8 cellular contexts compared by ENCODE assay signal in genomic region chr10:24723788-24724380, GRCh38. TPM values are rescaled to one million over a fixed set of nuclear protein-coding genes. Genes with fewer than 3 reads are reported as not detected.
A peak's percentile ranks its signal among the peaks of the same experiment; 100 is the strongest.
DNase-seq lines count a peak whose midpoint lies in the region; FAIRE-seq and TF ChIP-seq lines count a peak whose summit lies in the region.

Gene ARHGAP21, minus strand, starts transcription at chr10:24723887. Its CDS starts 1,988 bp downstream, at chr10:24721899.

- peak within 1 kb of the TSS; percentile 78 for H3K4me3 ChIP-seq in HFF-Myc (replicated peaks; ENCODE audit: low read depth, low read length)
- peak within 1 kb of the TSS; percentile 67 to 96 (median 84) for H3K4me3 ChIP-seq in H1 (ENCODE audit: extremely low read depth in 1 of 4, insufficient read depth in 2 of 4, low read depth in 3 of 4, low read length in 4 of 4)

- no peak within 1 kb of the TSS for H2BK20ac ChIP-seq in H1 (ENCODE audit: low read length)

- H3K27ac ChIP-seq in H1 (ENCODE audit: low read depth, low read length): peak within 1 kb of the TSS; percentile 63; the same call in 1 of the 2 replicates

- H3K4ac ChIP-seq in H1 (replicated peaks; ENCODE audit: insufficient read length, low read depth, low read length): peak within 1 kb of the TSS; percentile 38

- H4K20me1 ChIP-seq in H1 (replicated peaks in 1 of 2; ENCODE audit: control insufficient read depth in 1 of 2, insufficient read depth in 2 of 2, low read length in 2 of 2): peaks cover 4% of the 10 kb centered on the region in 2 experiments

- no peak for TF ChIP-seq CTCF in HFF-Myc (IDR thresholded peaks at IDR 0.05; ENCODE audit: low read depth, low read length, missing control alignments)
- peak in 1 of 3 experiments; percentile 6; a peak in 1 of 4 replicates for TF ChIP-seq CTCF in H1 (IDR thresholded peaks at IDR 0.05; ENCODE audit: control extremely low read depth in 1 of 3, insufficient read depth in 1 of 3, low read depth in 1 of 3, low read length in 3 of 3)

- no peak for FAIRE-seq in H1 (lab: Jason Lieb, UNC)

- no peak for TF ChIP-seq RAD21 in H1 (IDR thresholded peaks at IDR 0.05 in 1 of 2, conservative IDR thresholded peaks at IDR 0.05 in 1 of 2; ENCODE audit: low read depth in 2 of 2, low read length in 2 of 2)

- H2BK15ac ChIP-seq in H1 (ENCODE audit: low read length): 0 out of 2 replicates have a peak within 1 kb of the TSS, but pooled peaks have one; percentile 29

- H2BK12ac ChIP-seq in H1 (ENCODE audit: low read depth, low read length): 0 out of 2 replicates have a peak within 1 kb of the TSS, but pooled peaks have one; percentile 18

- H3K56ac ChIP-seq in H1 (replicated peaks; ENCODE audit: insufficient read length, low read depth, low read length): peak within 1 kb of the TSS; percentile 79

- peak within 1 kb of the TSS; percentile 72 for H4K5ac ChIP-seq in H1 (ENCODE audit: insufficient read length, low read depth, low read length)

- no peaks in the 10 kb centered on the region for H3K36me3 ChIP-seq in H1 (ENCODE audit: control insufficient read depth in 2 of 4, insufficient read depth in 4 of 4, low read length in 3 of 4)

- no peaks in the 10 kb centered on the region for H3K79me1 ChIP-seq in H1 (ENCODE audit: low read depth, low read length)

- H3K14ac ChIP-seq in H1 (ENCODE audit: insufficient read length): peak within 1 kb of the TSS; percentile 21

- H2BK5ac ChIP-seq in H1 (ENCODE audit: low read depth, low read length): 0 out of 2 replicates have a peak within 1 kb of the TSS, but pooled peaks have one; percentile 7

- peaks cover 0 to 16% (median 12%) of the 10 kb centered on the region in 4 experiments; a peak in 5 of 7 replicates for H3K27me3 ChIP-seq in H1 (replicated peaks in 1 of 4; ENCODE audit: control insufficient read depth in 3 of 4, extremely low read depth in 1 of 4, insufficient read depth in 3 of 4, low read length in 3 of 4)

- peak within 1 kb of the TSS; percentile 90 for H3K27ac Mint-ChIP-seq in activated CD4-positive, alpha-beta memory T cell treated with anti-CD3 and anti-CD28 coated beads, Interleukin-2, amount 10 ng/mL, durations not matched to agents 7 days and 5 days

- H4K91ac ChIP-seq in H1 (replicated peaks; ENCODE audit: insufficient read length, low read length): peak within 1 kb of the TSS; percentile 15

- CTCF ChIA-PET in activated CD4-positive, alpha-beta memory T cell treated with anti-CD3 and anti-CD28 coated beads, Interleukin-2, amount 10 ng/mL, durations not matched to agents 7 days and 5 days (lab: Charles Lee): interaction anchor here (0.7 to 2.5 kb wide), 3 partner anchors 17 to 164 kb away, joined by 3 to 11 read pairs (median 4); no protein-coding TSS in a partner anchor
- CTCF ChIA-PET in H1 (lab: Charles Lee; ENCODE audit: partially characterized antibody): interaction anchor here (0.6 to 1.2 kb wide), 3 partner anchors 76 to 536 kb away, joined by 3 read pairs; no protein-coding TSS in a partner anchor

- H3K9me3 Mint-ChIP-seq in activated CD4-positive, alpha-beta memory T cell treated with anti-CD3 and anti-CD28 coated beads, Interleukin-2, amount 10 ng/mL, durations not matched to agents 7 days and 5 days: no peaks in the 10 kb centered on the region

- peak within 1 kb of the TSS; percentile 87 for H2BK120ac ChIP-seq in H1 (replicated peaks; ENCODE audit: low read depth, low read length)

- H2AK5ac ChIP-seq in H1 (ENCODE audit: low read depth, low read length): no peak within 1 kb of the TSS

- H3K4me1 ChIP-seq in H1 (replicated peaks in 1 of 4; ENCODE audit: control insufficient read depth in 3 of 4, insufficient read depth in 4 of 4, low read length in 3 of 4): peaks cover 4 to 16% (median 10%) of the 10 kb centered on the region in 4 experiments

- H3K4me1 Mint-ChIP-seq in activated CD4-positive, alpha-beta memory T cell treated with anti-CD3 and anti-CD28 coated beads, Interleukin-2, amount 10 ng/mL, durations not matched to agents 7 days and 5 days: peaks cover 31% of the 10 kb centered on the region

- H3K9ac ChIP-seq in H1 (replicated peaks in 1 of 4; ENCODE audit: extremely low read depth in 1 of 4, low read depth in 3 of 4, low read length in 3 of 4): peak within 1 kb of the TSS; percentile 62 to 92 (median 72)

- peaks cover 22% of the 10 kb centered on the region for H3K36me3 Mint-ChIP-seq in activated CD4-positive, alpha-beta memory T cell treated with anti-CD3 and anti-CD28 coated beads, Interleukin-2, amount 10 ng/mL, durations not matched to agents 7 days and 5 days (ENCODE audit: low read depth)

- H2AFZ ChIP-seq in H1 (ENCODE audit: low read length): no peak within 1 kb of the TSS

- WGBS in H1 (ENCODE audit: extremely low coverage in 1 of 2, insufficient coverage in 1 of 2, insufficient read length in 1 of 2, insufficient replicate concordance in 2 of 2, low coverage in 1 of 2, low lambda C conversion rate in 2 of 2, missing lambda C conversion rate in 1 of 2), 2 experiments: 0% methylated on average over 25 of the region's 46 CpGs; no CpG with 5 or more reads in 1 of the 2 experiments

- peak within 1 kb of the TSS; percentile 93 for H3K4me3 Mint-ChIP-seq in activated CD4-positive, alpha-beta memory T cell treated with anti-CD3 and anti-CD28 coated beads, Interleukin-2, amount 10 ng/mL, durations not matched to agents 7 days and 5 days

- no peaks in the 10 kb centered on the region for H3K9me3 ChIP-seq in H1 (ENCODE audit: insufficient read depth in 2 of 2, low read depth in 1 of 2, low read length in 1 of 2)

- no peaks in the 10 kb centered on the region for H3K27me3 Mint-ChIP-seq in activated CD4-positive, alpha-beta memory T cell treated with anti-CD3 and anti-CD28 coated beads, Interleukin-2, amount 10 ng/mL, durations not matched to agents 7 days and 5 days

- TF ChIP-seq POLR2A in H1 (IDR thresholded peaks at IDR 0.05; ENCODE audit: control extremely low read depth in 1 of 2, low read depth in 2 of 2, low read length in 2 of 2): no peak

- no peak within 1 kb of the TSS for H3K23ac ChIP-seq in H1 (ENCODE audit: insufficient read length)

- peak within 1 kb of the TSS; percentile 88 for H4K8ac ChIP-seq in H1 (ENCODE audit: extremely low read depth, insufficient read depth, low read length)

- H3K23me2 ChIP-seq in H1 (ENCODE audit: low read depth, low read length): peaks cover 21% of the 10 kb centered on the region

- peaks cover 0 to 33% of the 10 kb centered on the region in 2 experiments; a peak in 2 of 4 replicates for H3K79me2 ChIP-seq in H1 (ENCODE audit: control insufficient read depth in 1 of 2, insufficient read depth in 2 of 2, low read length in 2 of 2)

- H3K18ac ChIP-seq in H1 (ENCODE audit: extremely low read depth, low read length): peak within 1 kb of the TSS; percentile 19

- POLR2A ChIA-PET in activated CD4-positive, alpha-beta memory T cell treated with anti-CD3 and anti-CD28 coated beads, Interleukin-2, amount 10 ng/mL, durations not matched to agents 7 days and 5 days (lab: Charles Lee): interaction anchor here (0.9 to 3.1 kb wide), 8 partner anchors 18 to 301 kb away, joined by 3 to 19 read pairs (median 5); partner anchors contain the start of genes ENKUR, PRTFDC1 and THNSL1
- POLR2A ChIA-PET in H1 (lab: Charles Lee; ENCODE audit: partially characterized antibody): interaction anchor here (1.4 to 3.6 kb wide), 2 partner anchors 224 to 228 kb away, joined by 4 to 21 read pairs; partner anchors contain the start of gene PRTFDC1

- peak within 1 kb of the TSS; percentile 98 for H3K4me2 ChIP-seq in H1 (ENCODE audit: insufficient read depth in 1 of 2, low read depth in 2 of 2, low read length in 2 of 2)

- DNase-seq in NCI-H1105 treated with DMSO at 0.1 percent for 48 hours (lab: John Stamatoyannopoulos, UW) (peak; percentile 40), NCI-H1105 (lab: John Stamatoyannopoulos, UW) (no peak), HFF-Myc (ENCODE audit: extremely low read depth, low read depth) (no peak), NCI-H1694 (lab: John Stamatoyannopoulos, UW) (peak; percentile 40), H1 (ENCODE audit: low read depth in 1 of 2, low spot score in 2 of 2) (peak in 1 of 2 experiments; percentile 78), medulla oblongata (ENCODE audit: extremely low spot score) (peak; percentile 87)
- peak; percentile 48 for DNase-seq in activated CD4-positive, alpha-beta memory T cell treated with anti-CD3 and anti-CD28 coated beads, Interleukin-2, amount 10 ng/mL, durations not matched to agents 7 days and 5 days
- DNase-seq in stimulated activated CD8-positive, alpha-beta memory T cell treated with anti-CD3 and anti-CD28 coated beads, Interleukin-2, amount 100 ng/mL, for 48 hours (ENCODE audit: low read depth in 2 of 2): peak; percentile 13 to 29

- no peak for TF ChIP-seq EP300 in H1 (IDR thresholded peaks at IDR 0.05; ENCODE audit: borderline replicate concordance in 1 of 2, low read depth in 2 of 2, low read length in 2 of 2)

TF ChIP-seq in H1, 55 proteins besides CTCF, POLR2A, EP300 and RAD21 (continues in another document):
- no peak for TF ChIP-seq JUND (IDR thresholded peaks at IDR 0.05; ENCODE audit: low read length)
- TF ChIP-seq NANOG (IDR thresholded peaks at IDR 0.05; ENCODE audit: insufficient read depth, low read depth, low read length, poor library complexity, severe bottlenecking): no peak
- peak; percentile 30 for TF ChIP-seq TAF7 (optimal IDR thresholded peaks at IDR 0.05; ENCODE audit: borderline replicate concordance, low read depth, low read length)
- TF ChIP-seq KDM1A (IDR thresholded peaks at IDR 0.05; ENCODE audit: borderline replicate concordance, low read length): no peak
- no peak for TF ChIP-seq TEAD4 (IDR thresholded peaks at IDR 0.05; ENCODE audit: low read depth, low read length)
- no peak for TF ChIP-seq ATF3 (IDR thresholded peaks at IDR 0.05; ENCODE audit: insufficient read depth, low read depth, low read length)

RNA-seq across cellular contexts. Expression of gene ARHGAP21, which starts in this region (rescaled TPM):
- total RNA-seq in activated CD4-positive, alpha-beta memory T cell treated with anti-CD3 and anti-CD28 coated beads, Interleukin-2, amount 10 ng/mL, durations not matched to agents 7 days and 5 days: 10 to 100 TPM; 35.6 to 36.0 TPM
- total RNA-seq in H1 (2021; fragmentation: NEBNext Ultra II Directional; extraction: Animal tissue kit (Norgen Biotek cat#: 25700)): 34.9 and 35.3 TPM in 2 replicates
- polyA plus RNA-seq in H1 (2011; rRNA removed): 10.7 and 14.4 TPM in 2 replicates
- polyA plus RNA-seq in H1 (2011; cell fraction: cytosol; rRNA removed): 18.5 TPM
- 35.1 TPM for polyA plus RNA-seq in H1 (2011; cell fraction: nucleus; rRNA removed)
- polyA plus RNA-seq in H1 (2012, experiment 1 of 2): 17.9 to 27.4 TPM (median 20.9 TPM) in 4 replicates
- 0.83 TPM for polyA plus RNA-seq in H1 (2012, experiment 2 of 2)
- polyA plus RNA-seq in H1 (2013, experiment 1 of 2): 19.3 TPM
- 17.9 TPM for polyA plus RNA-seq in H1 (2013, experiment 2 of 2)
- 50.3 and 79.0 TPM in 2 replicates for polyA minus RNA-seq in H1 (2011; rRNA and poly(A)+ RNA removed)
- polyA minus RNA-seq in H1 (2011; cell fraction: cytosol; rRNA and poly(A)+ RNA removed): 36.3 TPM
- polyA minus RNA-seq in H1 (2011; cell fraction: nucleus; rRNA and poly(A)+ RNA removed): 72.5 TPM

Comparison
In these comparisons a context has a peak if more than half of its experiments do, and no peak if none do; other contexts are left out.
1. DNase-seq: peak in NCI-H1105 treated with DMSO at 0.1 percent for 48 hours (single experiment), NCI-H1694 (single experiment), activated CD4-positive, alpha-beta memory T cell treated with anti-CD3 and anti-CD28 coated beads, Interleukin-2, amount 10 ng/mL, durations not matched to agents 7 days and 5 days (single experiment), medulla oblongata (single experiment) and stimulated activated CD8-positive, alpha-beta memory T cell treated with anti-CD3 and anti-CD28 coated beads, Interleukin-2, amount 100 ng/mL, for 48 hours (2 of 2); none in NCI-H1105 (single experiment) and HFF-Myc (single experiment).